Comparison of ENCODE assay signal across 2 cellular contexts in the genomic region with DNA sequence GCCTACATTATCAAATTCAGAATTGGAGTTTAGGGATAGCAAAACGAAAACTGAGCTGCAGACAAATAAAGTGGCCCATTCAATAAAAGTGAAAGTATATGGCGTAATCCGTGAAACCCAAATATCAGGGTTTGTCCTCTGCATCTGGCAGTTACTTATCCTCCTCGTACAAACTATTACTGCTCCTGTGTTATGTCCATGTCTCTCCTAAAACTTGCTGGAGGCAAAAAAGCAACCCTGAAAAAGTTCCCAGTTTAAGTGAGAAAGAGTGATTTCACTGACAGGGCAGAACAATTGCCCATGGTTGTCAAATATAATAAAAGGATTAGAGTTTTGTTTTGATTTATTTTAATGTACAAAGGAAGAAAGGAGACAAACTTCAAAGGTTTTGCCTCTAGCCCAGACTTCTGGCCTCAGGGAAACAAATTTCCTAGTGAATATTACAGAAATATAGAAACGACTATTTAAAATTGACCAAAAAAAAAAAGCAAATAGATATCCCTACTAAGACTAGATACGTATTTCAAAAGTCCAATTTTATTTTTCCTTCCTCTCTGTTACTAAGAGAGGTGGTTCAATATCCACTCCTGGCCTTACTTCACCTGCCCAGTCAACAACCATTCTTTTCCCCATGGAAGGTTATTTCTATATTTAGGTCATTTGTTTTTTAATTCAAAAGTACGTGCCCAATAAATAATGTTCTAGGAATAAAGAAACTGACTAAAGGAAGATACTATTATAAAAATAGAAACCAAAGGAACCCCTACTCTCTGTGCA.
A peak's percentile ranks its signal among the peaks of the same experiment; 100 is the strongest.
TF ChIP-seq lines count a peak whose summit lies in the region.

No MANE protein-coding gene starts in this region.

TF ChIP-seq in liver, 16 proteins besides CTCF, POLR2A, EP300 and RAD21:
- peak in 1 of 2 donors; percentile 11 for TF ChIP-seq HNF4A (conservative IDR thresholded peaks at IDR 0.05)
- TF ChIP-seq, protein P1, sequence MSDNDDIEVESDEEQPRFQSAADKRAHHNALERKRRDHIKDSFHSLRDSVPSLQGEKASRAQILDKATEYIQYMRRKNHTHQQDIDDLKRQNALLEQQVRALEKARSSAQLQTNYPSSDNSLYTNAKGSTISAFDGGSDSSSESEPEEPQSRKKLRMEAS (IDR thresholded peaks at IDR 0.05), result peak; percentile 9
- TF ChIP-seq, protein P2, sequence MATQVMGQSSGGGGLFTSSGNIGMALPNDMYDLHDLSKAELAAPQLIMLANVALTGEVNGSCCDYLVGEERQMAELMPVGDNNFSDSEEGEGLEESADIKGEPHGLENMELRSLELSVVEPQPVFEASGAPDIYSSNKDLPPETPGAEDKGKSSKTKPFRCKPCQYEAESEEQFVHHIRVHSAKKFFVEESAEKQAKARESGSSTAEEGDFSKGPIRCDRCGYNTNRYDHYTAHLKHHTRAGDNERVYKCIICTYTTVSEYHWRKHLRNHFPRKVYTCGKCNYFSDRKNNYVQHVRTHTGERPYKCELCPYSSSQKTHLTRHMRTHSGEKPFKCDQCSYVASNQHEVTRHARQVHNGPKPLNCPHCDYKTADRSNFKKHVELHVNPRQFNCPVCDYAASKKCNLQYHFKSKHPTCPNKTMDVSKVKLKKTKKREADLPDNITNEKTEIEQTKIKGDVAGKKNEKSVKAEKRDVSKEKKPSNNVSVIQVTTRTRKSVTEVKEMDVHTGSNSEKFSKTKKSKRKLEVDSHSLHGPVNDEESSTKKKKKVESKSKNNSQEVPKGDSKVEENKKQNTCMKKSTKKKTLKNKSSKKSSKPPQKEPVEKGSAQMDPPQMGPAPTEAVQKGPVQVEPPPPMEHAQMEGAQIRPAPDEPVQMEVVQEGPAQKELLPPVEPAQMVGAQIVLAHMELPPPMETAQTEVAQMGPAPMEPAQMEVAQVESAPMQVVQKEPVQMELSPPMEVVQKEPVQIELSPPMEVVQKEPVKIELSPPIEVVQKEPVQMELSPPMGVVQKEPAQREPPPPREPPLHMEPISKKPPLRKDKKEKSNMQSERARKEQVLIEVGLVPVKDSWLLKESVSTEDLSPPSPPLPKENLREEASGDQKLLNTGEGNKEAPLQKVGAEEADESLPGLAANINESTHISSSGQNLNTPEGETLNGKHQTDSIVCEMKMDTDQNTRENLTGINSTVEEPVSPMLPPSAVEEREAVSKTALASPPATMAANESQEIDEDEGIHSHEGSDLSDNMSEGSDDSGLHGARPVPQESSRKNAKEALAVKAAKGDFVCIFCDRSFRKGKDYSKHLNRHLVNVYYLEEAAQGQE (IDR thresholded peaks at IDR 0.05), result peak; percentile 13
- no peak for TF ChIP-seq EGR1 (IDR thresholded peaks at IDR 0.05; ENCODE audit: low read depth in 2 of 2)

TF ChIP-seq in HepG2, 621 proteins besides CTCF, POLR2A, EP300 and RAD21:
- TF ChIP-seq CREM (IDR thresholded peaks at IDR 0.05) (no peak), CREM (CRISPR knock-in tag; IDR thresholded peaks at IDR 0.05) (no peak), HDAC6 (IDR thresholded peaks at IDR 0.05; ENCODE audit: low read depth, low read length) (no peak), ZC3H13 (CRISPR knock-in tag; IDR thresholded peaks at IDR 0.05) (no peak), AGO2 (optimal IDR thresholded peaks at IDR 0.05; ENCODE audit: low read depth, low read length) (no peak)
- TF ChIP-seq, protein P3, sequence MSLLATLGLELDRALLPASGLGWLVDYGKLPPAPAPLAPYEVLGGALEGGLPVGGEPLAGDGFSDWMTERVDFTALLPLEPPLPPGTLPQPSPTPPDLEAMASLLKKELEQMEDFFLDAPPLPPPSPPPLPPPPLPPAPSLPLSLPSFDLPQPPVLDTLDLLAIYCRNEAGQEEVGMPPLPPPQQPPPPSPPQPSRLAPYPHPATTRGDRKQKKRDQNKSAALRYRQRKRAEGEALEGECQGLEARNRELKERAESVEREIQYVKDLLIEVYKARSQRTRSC (CRISPR knock-in tag; IDR thresholded peaks at IDR 0.05; ENCODE audit: low read depth), result no peak
TF ChIP-seq in HepG2: peak in this region for 0.
